In the genomic region with DNA sequence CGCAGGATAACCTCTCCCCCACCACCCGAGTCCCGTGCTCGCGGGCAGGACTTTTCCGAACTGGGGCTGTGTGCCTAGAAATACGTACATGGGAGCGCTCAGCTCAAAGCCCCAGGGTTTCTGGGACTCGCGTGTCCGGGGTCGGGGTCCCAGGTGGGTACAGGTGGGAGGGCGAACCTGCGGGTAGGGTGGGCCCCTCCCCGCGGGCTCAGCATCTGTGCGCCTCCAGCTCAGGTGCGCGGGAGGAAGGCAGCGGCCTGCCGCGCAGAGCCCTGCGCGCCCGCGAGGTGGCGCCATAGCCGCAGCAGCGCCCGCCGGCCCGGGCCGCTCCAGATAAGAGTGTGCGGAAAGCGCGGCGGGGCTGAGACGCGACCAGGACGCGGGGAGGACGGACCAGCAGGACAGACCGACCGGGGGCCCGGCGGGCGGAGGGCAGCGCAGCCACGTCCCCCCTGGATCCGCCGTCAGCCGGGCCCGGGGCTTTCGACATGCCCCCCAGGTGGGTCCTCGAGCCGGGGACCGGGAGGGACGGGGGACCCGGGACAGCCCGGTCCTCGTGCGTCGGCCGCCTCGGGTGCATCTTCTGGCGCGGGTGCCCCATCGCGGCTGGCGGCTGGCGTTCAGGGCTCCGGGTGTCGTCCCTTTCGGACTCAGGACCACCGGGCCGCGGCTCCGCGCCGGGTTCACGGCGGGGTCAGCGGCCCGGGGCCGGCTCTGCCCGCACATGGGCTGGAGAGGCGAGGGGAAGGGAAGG, we compare ENCODE assay signal across 8 cellular contexts. TPM values are rescaled to one million over a fixed set of nuclear protein-coding genes. Genes with fewer than 3 reads are reported as not detected.
DNase-seq lines count a peak whose midpoint lies in the region; ATAC-seq and TF ChIP-seq lines count a peak whose summit lies in the region.

A gene with protein sequence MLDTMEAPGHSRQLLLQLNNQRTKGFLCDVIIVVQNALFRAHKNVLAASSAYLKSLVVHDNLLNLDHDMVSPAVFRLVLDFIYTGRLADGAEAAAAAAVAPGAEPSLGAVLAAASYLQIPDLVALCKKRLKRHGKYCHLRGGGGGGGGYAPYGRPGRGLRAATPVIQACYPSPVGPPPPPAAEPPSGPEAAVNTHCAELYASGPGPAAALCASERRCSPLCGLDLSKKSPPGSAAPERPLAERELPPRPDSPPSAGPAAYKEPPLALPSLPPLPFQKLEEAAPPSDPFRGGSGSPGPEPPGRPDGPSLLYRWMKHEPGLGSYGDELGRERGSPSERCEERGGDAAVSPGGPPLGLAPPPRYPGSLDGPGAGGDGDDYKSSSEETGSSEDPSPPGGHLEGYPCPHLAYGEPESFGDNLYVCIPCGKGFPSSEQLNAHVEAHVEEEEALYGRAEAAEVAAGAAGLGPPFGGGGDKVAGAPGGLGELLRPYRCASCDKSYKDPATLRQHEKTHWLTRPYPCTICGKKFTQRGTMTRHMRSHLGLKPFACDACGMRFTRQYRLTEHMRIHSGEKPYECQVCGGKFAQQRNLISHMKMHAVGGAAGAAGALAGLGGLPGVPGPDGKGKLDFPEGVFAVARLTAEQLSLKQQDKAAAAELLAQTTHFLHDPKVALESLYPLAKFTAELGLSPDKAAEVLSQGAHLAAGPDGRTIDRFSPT (plus strand): TSS at position 364 of the 754 bp plus-strand sequence. CDS start 1,588 bp downstream, outside the sequence.

- peak within 1 kb of the TSS; percentile 76 for H2AFZ ChIP-seq in parathyroid adenoma

- H3K4me3 Mint-ChIP-seq in T-cell, result peak within 1 kb of the TSS; percentile 76 to 79 (median 76)
- H3K4me3 Mint-ChIP-seq in activated naive CD8-positive, alpha-beta T cell treated with anti-CD3 and anti-CD28 coated beads, Interleukin-2, amount 50 U/mL, for 24 hours, result peak within 1 kb of the TSS; percentile 70

- no peak within 1 kb of the TSS for H3K9ac ChIP-seq in parathyroid adenoma

- peak; percentile 56 to 60 (median 58) for ATAC-seq in T-cell (replicated peaks in 1 of 4)
- peak; percentile 53 for ATAC-seq in activated naive CD8-positive, alpha-beta T cell treated with anti-CD3 and anti-CD28 coated beads, Interleukin-2, amount 50 U/mL, for 24 hours
- ATAC-seq in aorta (ENCODE audit: low FRiP score), result peak; percentile 76

- H3K27me3 ChIP-seq in parathyroid adenoma (ENCODE audit: control insufficient read depth, insufficient read depth, low read length) (no peaks in the 10 kb centered on the region), aorta (ENCODE audit: control insufficient read depth in 1 of 2, insufficient read depth in 2 of 2, low read length in 1 of 2) (no peaks in the 10 kb centered on the region)

- H3K9me3 ChIP-seq in parathyroid adenoma (ENCODE audit: control insufficient read depth, low read length), result no peaks in the 10 kb centered on the region
- no peaks in the 10 kb centered on the region for H3K9me3 ChIP-seq in aorta (ENCODE audit: control insufficient read depth, low read length)

- intact Hi-C loops in cardiac septum (cut with DNase I) (loop anchor here (1.0 to 5.0 kb wide), 3 partner anchors 37 to 228 kb away; no protein-coding TSS in a partner anchor), aorta (cut with DNase I) (loop anchor here (2.0 to 5.0 kb wide), 3 partner anchors 190 to 297 kb away; no protein-coding TSS in a partner anchor)

- WGBS in aorta, 2 donors, result 0 to 1% methylated on average over 51 to 87 of the region's 87 CpGs

- peaks cover 10% of the 10 kb centered on the region for H3K4me1 ChIP-seq in parathyroid adenoma
- H3K4me1 ChIP-seq in aorta (ENCODE audit: control insufficient read depth in 1 of 2, insufficient read depth in 2 of 2, low read length in 2 of 2), result no peaks in the 10 kb centered on the region

- CTCF ChIA-PET in T-cell (lab: Charles Lee), result interaction anchor here (0.6 to 5.1 kb wide), 12 partner anchors 69 to 299 kb away, joined by 3 to 58 read pairs (median 4); no protein-coding TSS in a partner anchor

- in situ Hi-C loops in KBM-7 (cut with MboI; ENCODE audit: low pct_unique_long_range_greater_than_20kb, low sequenced_read_pairs), result loop anchor here (25.0 kb wide), 1 partner anchor 182 kb away; no protein-coding TSS in a partner anchor

- H3K27ac ChIP-seq in parathyroid adenoma (peak within 1 kb of the TSS; percentile 63), aorta (ENCODE audit: low read depth in 1 of 2, low read length in 2 of 2) (no peak within 1 kb of the TSS)

- H3K36me3 ChIP-seq in parathyroid adenoma (ENCODE audit: control insufficient read depth, insufficient read depth, low read length), result no peaks in the 10 kb centered on the region
- no peaks in the 10 kb centered on the region for H3K36me3 ChIP-seq in aorta (ENCODE audit: control insufficient read depth in 1 of 2, insufficient read depth in 2 of 2, low read length in 1 of 2)

- TF ChIP-seq POLR2A in GM19193 (IDR thresholded peaks at IDR 0.05; ENCODE audit: extremely low read depth, insufficient read depth, insufficient read length), result peak; percentile 66

- peak within 1 kb of the TSS; percentile 76 for H3K4me2 ChIP-seq in parathyroid adenoma (ENCODE audit: low read length)

- no peaks in the 10 kb centered on the region for H3K9me3 Mint-ChIP-seq in T-cell
- no peaks in the 10 kb centered on the region for H3K9me3 Mint-ChIP-seq in activated naive CD8-positive, alpha-beta T cell treated with anti-CD3 and anti-CD28 coated beads, Interleukin-2, amount 50 U/mL, for 24 hours

- H3K79me2 ChIP-seq in parathyroid adenoma, result no peaks in the 10 kb centered on the region

- H3K27me3 Mint-ChIP-seq in T-cell, result peaks cover 4 to 5% of the 10 kb centered on the region in 2 donors
- peaks cover 26% of the 10 kb centered on the region for H3K27me3 Mint-ChIP-seq in activated naive CD8-positive, alpha-beta T cell treated with anti-CD3 and anti-CD28 coated beads, Interleukin-2, amount 50 U/mL, for 24 hours

- H3K4me1 Mint-ChIP-seq in T-cell, result peaks cover 22 to 27% (median 24%) of the 10 kb centered on the region in 3 donors
- H3K4me1 Mint-ChIP-seq in activated naive CD8-positive, alpha-beta T cell treated with anti-CD3 and anti-CD28 coated beads, Interleukin-2, amount 50 U/mL, for 24 hours, result peaks cover 32% of the 10 kb centered on the region

- H3K27ac Mint-ChIP-seq in T-cell, result peak within 1 kb of the TSS; percentile 65 to 69
- H3K27ac Mint-ChIP-seq in activated naive CD8-positive, alpha-beta T cell treated with anti-CD3 and anti-CD28 coated beads, Interleukin-2, amount 50 U/mL, for 24 hours, result no peak within 1 kb of the TSS

- peak; percentile 94 for TF ChIP-seq CTCF in parathyroid adenoma (IDR thresholded peaks at IDR 0.05)

- DNase-seq in AG20443 (ENCODE audit: low spot score) (peak; percentile 86), KBM-7 (peak; percentile 87), T-cell (peak; percentile 51 to 84 (median 71)), cardiac septum (ENCODE audit: low spot score) (peak; percentile 93), aorta (peak; percentile 86 to 94)
- DNase-seq in activated naive CD8-positive, alpha-beta T cell treated with anti-CD3 and anti-CD28 coated beads, Interleukin-2, amount 50 U/mL, for 24 hours, result peak; percentile 83

- no peaks in the 10 kb centered on the region for H3K36me3 Mint-ChIP-seq in T-cell
- H3K36me3 Mint-ChIP-seq in activated naive CD8-positive, alpha-beta T cell treated with anti-CD3 and anti-CD28 coated beads, Interleukin-2, amount 50 U/mL, for 24 hours (ENCODE audit: low read depth), result peaks cover 6% of the 10 kb centered on the region

- H3K4me3 ChIP-seq in parathyroid adenoma (ENCODE audit: low read depth, low read length) (peak within 1 kb of the TSS; percentile 40), aorta (ENCODE audit: low read length in 2 of 2) (peak within 1 kb of the TSS; percentile 9 to 10)

- POLR2A ChIA-PET in T-cell (lab: Charles Lee), result interaction anchor here (0.8 to 1.1 kb wide), 2 partner anchors 204 to 205 kb away, joined by 3 to 4 read pairs; no protein-coding TSS in a partner anchor

RNA-seq across cellular contexts. Expression of the gene that starts here (rescaled TPM):
- total RNA-seq in T-cell (10 to 100 TPM in 1 of 5 donors, 1 to 10 TPM in 4; 3.2 to 12.3 (median 8.4) TPM), cardiac septum (15.0 TPM), aorta (10 to 100 TPM; 27.2 to 69.2 TPM)
- 1 to 10 TPM; 1.1 to 2.1 TPM for polyA plus RNA-seq in aorta
